In genomic region chr15:69610858-69611257, GRCh38 we compare ENCODE assay signal across 15 cellular contexts.
DNase-seq lines count a peak whose midpoint lies in the region; ATAC-seq and TF ChIP-seq lines count a peak whose summit lies in the region.
"Had no signal": no experiment of that assay in that cellular context is flagged by ENCODE, and none has a peak within 500 bp of the region (broad histone marks: within the 10 kb centered on the region; RNA-seq: fewer than 3 reads in every experiment).

No MANE protein-coding gene starts in this region.

- H3K4me1 Mint-ChIP-seq in endodermal cell, result peaks cover 35% of the 10 kb centered on the region
- no peaks in the 10 kb centered on the region for H3K4me1 Mint-ChIP-seq in osteocyte (ENCODE audit: unreplicated experiment)

- TF ChIP-seq CTCF in HL-60 (IDR thresholded peaks at IDR 0.05; ENCODE audit: insufficient read depth, low read length), result no peak
- no peak for TF ChIP-seq CTCF in endodermal cell (conservative IDR thresholded peaks at IDR 0.05)
- no peak for TF ChIP-seq CTCF in osteocyte (IDR thresholded peaks at IDR 0.05)

- H3K27me3 Mint-ChIP-seq in endodermal cell (ENCODE audit: insufficient read depth) (peaks cover 41% of the 10 kb centered on the region), osteocyte (ENCODE audit: unreplicated experiment) (peaks cover 61% of the 10 kb centered on the region)

- H3K4me3 Mint-ChIP-seq in endodermal cell (no peak overlapping the region), osteocyte (ENCODE audit: unreplicated experiment) (no peak overlapping the region)
- H3K4me3 Mint-ChIP-seq: CD8-positive, alpha-beta T cell had no signal

- H3K4me1 ChIP-seq in endodermal cell (ENCODE audit: control insufficient read depth, insufficient read depth, low read length), result peaks cover 8% of the 10 kb centered on the region
- H3K4me1 ChIP-seq: A549, BLaER1, HAP-1 had no signal

- H3K9me3 Mint-ChIP-seq in endodermal cell, result peaks cover 1% of the 10 kb centered on the region
- no peaks in the 10 kb centered on the region for H3K9me3 Mint-ChIP-seq in osteocyte (ENCODE audit: unreplicated experiment)
- H3K9me3 Mint-ChIP-seq: CD8-positive, alpha-beta T cell had no signal

- DNase-seq in activated CD8-positive, alpha-beta memory T cell treated with anti-CD3 and anti-CD28 coated beads for 24 hours, result peak; percentile 43
- no peak for DNase-seq in activated CD8-positive, alpha-beta memory T cell treated with anti-CD3 and anti-CD28 coated beads, Interleukin-2, amount 50 U/mL, for 4 hours
- DNase-seq in HL-60 (ENCODE audit: low read depth in 1 of 2, low spot score in 1 of 2) (no peak), endodermal cell (peak; percentile 22), osteocyte (ENCODE audit: extremely low spot score, unreplicated experiment) (peak; percentile 64), NCI-H2029 (lab: John Stamatoyannopoulos, UW) (no peak)
- DNase-seq: Calu3, IMR-90 had no signal

- H3K36me3 ChIP-seq in endodermal cell (ENCODE audit: control insufficient read depth, insufficient read depth, low read length), result no peaks in the 10 kb centered on the region
- H3K36me3 ChIP-seq: BLaER1, HAP-1 had no signal

- H3K9ac ChIP-seq in endodermal cell (ENCODE audit: extremely low read depth, low read length, poor library complexity, severe bottlenecking), result no peak overlapping the region
- H3K9ac ChIP-seq: BLaER1 had no signal

- H3K27ac ChIP-seq in HL-60 (replicated peaks) (peak overlapping the region; percentile 25), endodermal cell (ENCODE audit: low read depth, low read length) (no peak overlapping the region)
- H3K27ac ChIP-seq: 22Rv1, A549, BLaER1 had no signal

- H3K27me3 ChIP-seq in HL-60 (ENCODE audit: insufficient read depth, poor library complexity, severe bottlenecking) (no peaks in the 10 kb centered on the region), endodermal cell (ENCODE audit: control insufficient read depth, insufficient read depth, low read length, poor library complexity, severe bottlenecking) (peaks cover 4% of the 10 kb centered on the region)
- H3K27me3 ChIP-seq: BLaER1 had no signal

- no peaks in the 10 kb centered on the region for H3K36me3 Mint-ChIP-seq in endodermal cell (ENCODE audit: low read depth)
- H3K36me3 Mint-ChIP-seq in osteocyte (ENCODE audit: unreplicated experiment), result no peaks in the 10 kb centered on the region
- H3K36me3 Mint-ChIP-seq: CD8-positive, alpha-beta T cell had no signal

- H3K27ac Mint-ChIP-seq in endodermal cell, result no peak overlapping the region
- H3K27ac Mint-ChIP-seq in osteocyte (ENCODE audit: unreplicated experiment), result no peak overlapping the region
- H3K27ac Mint-ChIP-seq: CD8-positive, alpha-beta T cell had no signal

- WGBS in endodermal cell (ENCODE audit: insufficient coverage in 1 of 2, insufficient read length in 1 of 2), 2 experiments, result 92 to 95% methylated on average over 4 to 5 of the region's 5 CpGs

- no peak overlapping the region for H3K4me3 ChIP-seq in HL-60 (replicated peaks; ENCODE audit: insufficient read depth, low read length)
- no peak overlapping the region for H3K4me3 ChIP-seq in endodermal cell (ENCODE audit: low read length)
- H3K4me3 ChIP-seq: A549, BLaER1, HAP-1 had no signal

- ATAC-seq in HG03139 (IDR thresholded peaks at IDR 0.05; ENCODE audit: unreplicated experiment) (no peak), HG02623 (IDR thresholded peaks at IDR 0.05; ENCODE audit: unreplicated experiment) (no peak)
- ATAC-seq: A549; CD8-positive, alpha-beta T cell had no signal

- no peaks in the 10 kb centered on the region for H3K9me3 ChIP-seq in endodermal cell (ENCODE audit: control insufficient read depth, low read length)
- H3K9me3 ChIP-seq: A549, BLaER1, HAP-1 had no signal

Comparison
In these comparisons a context has a peak if more than half of its experiments do, and no peak if none do; other contexts are left out.
1. DNase-seq: peak in activated CD8-positive, alpha-beta memory T cell treated with anti-CD3 and anti-CD28 coated beads for 24 hours (single experiment), endodermal cell (single experiment) and osteocyte (single experiment); none in activated CD8-positive, alpha-beta memory T cell treated with anti-CD3 and anti-CD28 coated beads, Interleukin-2, amount 50 U/mL, for 4 hours (single experiment), HL-60 (0 of 2) and NCI-H2029 (single experiment).